19 cellular contexts compared by ENCODE assay signal in genomic region chr6:167721291-167721690, GRCh38.
"Had no signal": no experiment of that assay in that cellular context is flagged by ENCODE, and none has a peak within 500 bp of the region (broad histone marks: within the 10 kb centered on the region; RNA-seq: fewer than 3 reads in every experiment).

No MANE protein-coding gene starts in this region.

- H3K36me3 ChIP-seq: esophagus muscularis mucosa, gastroesophageal sphincter, neutrophil, sigmoid colon, suprapubic skin, thyroid gland, upper lobe of left lung, uterus had no signal

- ATAC-seq: gastroesophageal sphincter; left colon; mucosa of descending colon; naive thymus-derived CD8-positive, alpha-beta T cell had no signal

- H3K4me1 Mint-ChIP-seq: immature natural killer cell had no signal

- H3K9me3 ChIP-seq: mucosa of descending colon, neutrophil, sigmoid colon, suprapubic skin, thyroid gland, uterus had no signal

- H3K27ac ChIP-seq: epithelial cell of prostate, esophagus muscularis mucosa, gastroesophageal sphincter, neutrophil, sigmoid colon, skin epidermis, suprapubic skin, thyroid gland, upper lobe of left lung, uterus had no signal

- H3K36me3 Mint-ChIP-seq: immature natural killer cell had no signal

- H3K4me3 ChIP-seq: esophagus muscularis mucosa, gastroesophageal sphincter, mucosa of descending colon, sigmoid colon, skin epidermis, suprapubic skin, thyroid gland, upper lobe of left lung, uterus had no signal

- DNase-seq: effector memory CD4-positive, alpha-beta T cell; foreskin fibroblast; immature natural killer cell; left colon; mammary epithelial cell; mucosa of descending colon; naive thymus-derived CD8-positive, alpha-beta T cell; stimulated activated CD4-positive, alpha-beta T cell treated with anti-CD3 and anti-CD28 coated beads, Interleukin-12 subunit alpha, Interleukin-12 subunit beta, amount 100 ng/mL, for 4 hours; stimulated activated naive CD4-positive, alpha-beta T cell treated with Interleukin-2 at 50 U/mL for 16 hours; thyroid gland; uterus had no signal

- H3K27ac Mint-ChIP-seq: immature natural killer cell; naive thymus-derived CD8-positive, alpha-beta T cell had no signal

- H3K4me3 Mint-ChIP-seq: immature natural killer cell; naive thymus-derived CD8-positive, alpha-beta T cell had no signal

- H3K4me1 ChIP-seq: esophagus muscularis mucosa, gastroesophageal sphincter, sigmoid colon, suprapubic skin, thyroid gland, uterus had no signal

- H3K27me3 ChIP-seq: sigmoid colon, thyroid gland, upper lobe of left lung, uterus had no signal
